In genomic region chr9:113886471-113886870, GRCh38 we compare ENCODE assay signal across 9 cellular contexts. TPM values are rescaled to one million over a fixed set of nuclear protein-coding genes. Genes with fewer than 3 reads are reported as not detected.
DNase-seq lines count a peak whose midpoint lies in the region; ATAC-seq and TF ChIP-seq lines count a peak whose summit lies in the region.
"Had no signal": no experiment of that assay in that cellular context is flagged by ENCODE, and none has a peak within 500 bp of the region (broad histone marks: within the 10 kb centered on the region; RNA-seq: fewer than 3 reads in every experiment).

No MANE protein-coding gene starts in this region.

- intact Hi-C loops in CD14-positive monocyte (cut with micrococcal nuclease): no loop called here

- no peak overlapping the region for H3K9ac ChIP-seq in endocrine pancreas (ENCODE audit: control insufficient read depth, insufficient read depth, low read length)
- H3K9ac ChIP-seq in Karpas-422 (ENCODE audit: low read length): no peak overlapping the region

- ATAC-seq in HG03159 (IDR thresholded peaks at IDR 0.05; ENCODE audit: unreplicated experiment): no peak

- H3K9me2 ChIP-seq in Karpas-422 (replicated peaks; ENCODE audit: insufficient read depth, low read length): no peaks in the 10 kb centered on the region

- H3K27ac Mint-ChIP-seq in CD14-positive monocyte (peak overlapping the region in 5 of 7 donors; percentile 55 to 80 (median 75)), nephron (peak overlapping the region; percentile 40 to 89 (median 76))

- H3K4me3 Mint-ChIP-seq in CD14-positive monocyte: peak overlapping the region; percentile 61 to 87
- no peak overlapping the region for H3K4me3 Mint-ChIP-seq in nephron

- H3K9me3 ChIP-seq in endocrine pancreas (ENCODE audit: control insufficient read depth, low read length) (peaks cover 3% of the 10 kb centered on the region), Karpas-422 (ENCODE audit: low read length) (no peaks in the 10 kb centered on the region)

- H3K36me3 Mint-ChIP-seq in CD14-positive monocyte (peaks cover 0 to 6% of the 10 kb centered on the region in 2 donors), nephron (ENCODE audit: low read depth) (peaks cover 51% of the 10 kb centered on the region)

- H3K4me1 ChIP-seq in endocrine pancreas (ENCODE audit: control insufficient read depth, insufficient read depth, low read length): no peaks in the 10 kb centered on the region
- H3K4me1 ChIP-seq in Karpas-422 (ENCODE audit: low read length): no peaks in the 10 kb centered on the region

- TF ChIP-seq POLR2A in NB4 (IDR thresholded peaks at IDR 0.05; ENCODE audit: extremely low read depth, insufficient read length): no peak

- H3K36me3 ChIP-seq in endocrine pancreas (ENCODE audit: control insufficient read depth, insufficient read depth, low read length): no peaks in the 10 kb centered on the region
- no peaks in the 10 kb centered on the region for H3K36me3 ChIP-seq in Karpas-422 (ENCODE audit: insufficient read depth, low read length)

- H2AFZ ChIP-seq in Karpas-422 (ENCODE audit: low read length): no peak overlapping the region

- H3K9me3 Mint-ChIP-seq in CD14-positive monocyte (peaks cover 0 to 15% (median 6%) of the 10 kb centered on the region in 7 donors), nephron (peaks cover 23% of the 10 kb centered on the region)

- H3K4me2 ChIP-seq in Karpas-422 (ENCODE audit: low read depth, low read length, poor library complexity, severe bottlenecking): no peak overlapping the region

- H3K27ac ChIP-seq in Karpas-422 (ENCODE audit: low read length): no peak overlapping the region

- H3K4me1 Mint-ChIP-seq in CD14-positive monocyte (peaks cover 34% of the 10 kb centered on the region), nephron (peaks cover 81% of the 10 kb centered on the region)

- H3K4me3 ChIP-seq in NB4 (ENCODE audit: low read depth, low read length) (no peak overlapping the region), endocrine pancreas (ENCODE audit: control insufficient read depth, insufficient read depth, low read length) (peak overlapping the region; percentile 74), Karpas-422 (ENCODE audit: low read length) (no peak overlapping the region)
- H3K4me3 ChIP-seq: lung had no signal

- TF ChIP-seq CTCF in CD14-positive monocyte (IDR thresholded peaks at IDR 0.05): no peak
- TF ChIP-seq CTCF in NB4 (IDR thresholded peaks at IDR 0.05; ENCODE audit: low read depth, low read length): no peak
- TF ChIP-seq CTCF in nephron (IDR thresholded peaks at IDR 0.05; ENCODE audit: unreplicated experiment in 3 of 3): no peak

- DNase-seq in CD14-positive monocyte (ENCODE audit: low spot score): no peak
- DNase-seq in NB4 (ENCODE audit: low read depth): peak; percentile 20
- DNase-seq in Karpas-422: no peak
- DNase-seq in NCI-H1048 (lab: John Stamatoyannopoulos, UW): no peak
- DNase-seq in hypothalamus (lab: John Stamatoyannopoulos, UW): no peak

- no peaks in the 10 kb centered on the region for H4K20me1 ChIP-seq in Karpas-422 (ENCODE audit: insufficient read depth, low read depth, low read length)

- no peaks in the 10 kb centered on the region for H3K27me3 ChIP-seq in endocrine pancreas (ENCODE audit: control insufficient read depth, insufficient read depth, low read length)
- no peaks in the 10 kb centered on the region for H3K27me3 ChIP-seq in Karpas-422 (ENCODE audit: low read length)

- H3K79me2 ChIP-seq in Karpas-422 (ENCODE audit: low read length): no peaks in the 10 kb centered on the region

- peaks cover 0 to 2% (median 0%) of the 10 kb centered on the region in 3 donors for H3K27me3 Mint-ChIP-seq in CD14-positive monocyte (ENCODE audit: low read depth in 3 of 3)
- no peaks in the 10 kb centered on the region for H3K27me3 Mint-ChIP-seq in nephron (ENCODE audit: low read depth)

RNA-seq across cellular contexts. Expression of gene ZNF618, which starts 10.4 kb away (rescaled TPM):
- under 1 TPM; 0.53 to 0.78 TPM for polyA plus RNA-seq in CD14-positive monocyte
- not detected in 2 replicates for total RNA-seq in Karpas-422 (2014; rRNA removed; shearing (Covaris generic); ENCODE audit: low replicate concordance)

Comparison
In these comparisons a context has a peak if more than half of its experiments do, and no peak if none do; other contexts are left out.
1. H3K4me3 Mint-ChIP-seq: peak in CD14-positive monocyte (2 of 2); none in nephron (0 of 3).